19 cellular contexts compared by ENCODE assay signal in the genomic region with DNA sequence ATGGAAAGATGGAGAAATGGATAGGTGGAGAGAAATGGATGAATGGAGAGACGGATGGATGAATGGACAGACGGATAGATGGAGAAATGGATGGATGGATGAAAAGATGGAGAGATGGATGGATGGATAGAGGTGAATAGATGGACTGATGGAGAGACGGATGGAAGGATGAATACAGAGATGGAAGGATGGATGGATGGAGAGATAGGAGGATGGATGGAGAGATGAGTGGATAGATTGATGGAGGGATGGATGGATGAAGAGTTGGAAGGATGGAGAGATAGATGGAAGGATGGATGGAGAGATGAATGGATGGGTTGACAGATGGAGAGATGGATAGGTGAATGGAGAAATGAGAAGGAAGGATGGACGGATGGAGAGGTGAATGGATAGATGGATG.
"Had no signal": no experiment of that assay in that cellular context is flagged by ENCODE, and none has a peak within 500 bp of the region (broad histone marks: within the 10 kb centered on the region; RNA-seq: fewer than 3 reads in every experiment).

No MANE protein-coding gene starts in this region.

- H3K79me2 ChIP-seq: parathyroid adenoma had no signal

- H3K36me3 Mint-ChIP-seq: naive B cell; stimulated activated naive B cell treated with anti-CD40 and anti-IgM and Interleukin-4, amounts not matched to agents 10 μg/mL and 1 μg/mL and 100 μg/mL, for 72 hours had no signal

- FAIRE-seq: colon, endothelial cell of umbilical vein had no signal

- H3K4me3 ChIP-seq: heart left ventricle, prostate gland, spleen had no signal

- DNase-seq: erythroblast; foreskin keratinocyte; heart left ventricle; hippocampal formation; mesendoderm; naive B cell; spleen; stimulated activated CD4-positive, alpha-beta T cell treated with anti-CD3 and anti-CD28 coated beads, Interleukin-2, amount 100 ng/mL, for 24 hours; stimulated activated CD4-positive, alpha-beta T cell treated with anti-CD3 and anti-CD28 coated beads, Interleukin-4, amount 100 ng/mL, for 4 hours; stimulated activated naive B cell treated with anti-CD40 and anti-IgM and Interleukin-4, amounts not matched to agents 10 μg/mL and 1 μg/mL and 100 μg/mL, for 72 hours; stimulated activated naive CD8-positive, alpha-beta T cell treated with anti-CD3 and anti-CD28 coated beads, Interleukin-15, amount 100 ng/mL, for 72 hours; trophoblast cell had no signal

- H3K9ac ChIP-seq: parathyroid adenoma had no signal

- H3K27me3 Mint-ChIP-seq: naive B cell; stimulated activated naive B cell treated with anti-CD40 and anti-IgM and Interleukin-4, amounts not matched to agents 10 μg/mL and 1 μg/mL and 100 μg/mL, for 72 hours; stimulated activated naive CD8-positive, alpha-beta T cell treated with anti-CD3 and anti-CD28 coated beads, Interleukin-15, amount 100 ng/mL, for 72 hours had no signal

- ATAC-seq: foreskin keratinocyte; heart left ventricle; sciatic nerve; stimulated activated naive B cell treated with anti-CD40 and anti-IgM and Interleukin-4, amounts not matched to agents 10 μg/mL and 1 μg/mL and 100 μg/mL, for 72 hours; stimulated activated naive CD8-positive, alpha-beta T cell treated with anti-CD3 and anti-CD28 coated beads, Interleukin-15, amount 100 ng/mL, for 72 hours had no signal

- H3K27me3 ChIP-seq: heart left ventricle, spleen had no signal

- H3K27ac ChIP-seq: foreskin keratinocyte, heart left ventricle, parathyroid adenoma, prostate gland, spleen had no signal

- H3K27ac Mint-ChIP-seq: dendritic cell treated with granulocyte-macrophage colony-stimulating factor and Interleukin-4, amounts not matched to agents 40 ng/mL and 50 ng/mL, for 4 days; stimulated activated naive B cell treated with anti-CD40 and anti-IgM and Interleukin-4, amounts not matched to agents 10 μg/mL and 1 μg/mL and 100 μg/mL, for 72 hours had no signal

- H3K9me3 Mint-ChIP-seq: dendritic cell treated with granulocyte-macrophage colony-stimulating factor and Interleukin-4, amounts not matched to agents 40 ng/mL and 50 ng/mL, for 4 days; naive B cell; nephron; stimulated activated naive CD8-positive, alpha-beta T cell treated with anti-CD3 and anti-CD28 coated beads, Interleukin-15, amount 100 ng/mL, for 72 hours had no signal

- H2AFZ ChIP-seq: parathyroid adenoma had no signal

- H3K36me3 ChIP-seq: heart left ventricle, prostate gland, spleen had no signal

- H3K4me3 Mint-ChIP-seq: dendritic cell treated with granulocyte-macrophage colony-stimulating factor and Interleukin-4, amounts not matched to agents 40 ng/mL and 50 ng/mL, for 4 days; naive B cell; stimulated activated naive B cell treated with anti-CD40 and anti-IgM and Interleukin-4, amounts not matched to agents 10 μg/mL and 1 μg/mL and 100 μg/mL, for 72 hours; stimulated activated naive CD8-positive, alpha-beta T cell treated with anti-CD3 and anti-CD28 coated beads, Interleukin-15, amount 100 ng/mL, for 72 hours had no signal

- H3K4me1 ChIP-seq: foreskin keratinocyte, parathyroid adenoma, prostate gland had no signal

- H3K4me1 Mint-ChIP-seq: stimulated activated naive CD8-positive, alpha-beta T cell treated with anti-CD3 and anti-CD28 coated beads, Interleukin-15, amount 100 ng/mL, for 72 hours had no signal

- H3K9me3 ChIP-seq: heart left ventricle, prostate gland, spleen had no signal
